9 cellular contexts compared by ENCODE assay signal in genomic region chr6:161802231-161802630, GRCh38.
"Had no signal": no experiment of that assay in that cellular context is flagged by ENCODE, and none has a peak within 500 bp of the region (broad histone marks: within the 10 kb centered on the region; RNA-seq: fewer than 3 reads in every experiment).

No MANE protein-coding gene starts in this region.

- H3K4me2 ChIP-seq: GM23338 had no signal

- DNase-seq: H9, IMR-90, KG1 had no signal

- H2AFZ ChIP-seq: GM23338 had no signal

- ATAC-seq: GM23338, HCT116, K562 had no signal

- H3K9me3 Mint-ChIP-seq: GM23338, H9 had no signal

- H3K4me1 Mint-ChIP-seq: GM23338, H9 had no signal

- H3K27ac Mint-ChIP-seq: GM23338 had no signal

- H3K4me3 Mint-ChIP-seq: GM23338, H9 had no signal

- H3K4me3 ChIP-seq: GM23338, K562 had no signal

- FAIRE-seq: H1, H54, HTR-8/SVneo, K562 had no signal
